12 cellular contexts compared by ENCODE assay signal in genomic region chr6:110518281-110518623, GRCh38. TPM values are rescaled to one million over a fixed set of nuclear protein-coding genes. Genes with fewer than 3 reads are reported as not detected.
DNase-seq lines count a peak whose midpoint lies in the region; ATAC-seq and TF ChIP-seq lines count a peak whose summit lies in the region.
"Had no signal": no experiment of that assay in that cellular context is flagged by ENCODE, and none has a peak within 500 bp of the region (broad histone marks: within the 10 kb centered on the region; RNA-seq: fewer than 3 reads in every experiment).

No MANE protein-coding gene starts in this region.

- H3K4me3 ChIP-seq in BJ (ENCODE audit: low read depth, low read length), result no peak overlapping the region
- no peak overlapping the region for H3K4me3 ChIP-seq in WERI-Rb-1 (ENCODE audit: low read depth, low read length)
- H3K4me3 ChIP-seq in kidney epithelial cell (ENCODE audit: low read depth, low read length), result no peak overlapping the region
- H3K4me3 ChIP-seq: sigmoid colon, uterus had no signal

- CTCF ChIA-PET in BJ (lab: Yijun Ruan, JAX), result interaction anchor here (0.6 to 1.8 kb wide), 9 partner anchors 10 to 1007 kb away, joined by 3 to 17 read pairs (median 3); no protein-coding TSS in a partner anchor
- CTCF ChIA-PET in HEK293T (lab: Yijun Ruan, JAX), result interaction anchor here (0.6 to 1.3 kb wide), 7 partner anchors 10 to 476 kb away, joined by 3 to 5 read pairs (median 4); no protein-coding TSS in a partner anchor

- no peak for DNase-seq in BJ (ENCODE audit: low read depth)
- DNase-seq in HEK293T (ENCODE audit: extremely low spot score), result peak; percentile 76
- DNase-seq in WERI-Rb-1, result no peak
- DNase-seq in kidney epithelial cell (ENCODE audit: low read depth), result no peak
- no peak for DNase-seq in NOMO-1 treated with DMSO at 0.1 percent for 48 hours (lab: John Stamatoyannopoulos, UW; ENCODE audit: unreplicated experiment)
- DNase-seq in globus pallidus (ENCODE audit: low spot score), result no peak
- DNase-seq in retina, result no peak
- DNase-seq: activated B cell treated with CpG ODN at 0.5 μM for 24 hours, sigmoid colon, uterus had no signal

- H3K27ac ChIP-seq in WERI-Rb-1, result no peak overlapping the region
- H3K27ac ChIP-seq: sigmoid colon, uterus had no signal

- POLR2A ChIA-PET in BJ (lab: Charles Lee) (no interaction called here), HEK293T (lab: Yijun Ruan, JAX) (no interaction called here)

- H3K27me3 ChIP-seq in BJ (ENCODE audit: control insufficient read depth, insufficient read depth, low read length) (no peaks in the 10 kb centered on the region), WERI-Rb-1 (ENCODE audit: insufficient read depth, low read depth, severe bottlenecking) (no peaks in the 10 kb centered on the region), kidney epithelial cell (ENCODE audit: control insufficient read depth, insufficient read depth, low read length) (no peaks in the 10 kb centered on the region)
- H3K27me3 ChIP-seq: sigmoid colon, uterus had no signal

- TF ChIP-seq CTCF in BJ (IDR thresholded peaks at IDR 0.05; ENCODE audit: insufficient read depth, low read depth, low read length) (peak; percentile 65), WERI-Rb-1 (IDR thresholded peaks at IDR 0.05; ENCODE audit: low read depth, low read length) (peak; percentile 47; the same call in 1 of the 2 replicates), kidney epithelial cell (IDR thresholded peaks at IDR 0.05; ENCODE audit: insufficient read depth, low read length, poor library complexity, severe bottlenecking) (peak; percentile 59)

- no peaks in the 10 kb centered on the region for H3K9me3 ChIP-seq in WERI-Rb-1 (ENCODE audit: severe bottlenecking)
- H3K9me3 ChIP-seq: sigmoid colon, uterus had no signal

- no peaks in the 10 kb centered on the region for H3K36me3 ChIP-seq in BJ (ENCODE audit: control insufficient read depth, insufficient read depth, low read length)
- no peaks in the 10 kb centered on the region for H3K36me3 ChIP-seq in WERI-Rb-1
- H3K36me3 ChIP-seq in kidney epithelial cell (ENCODE audit: control insufficient read depth, insufficient read depth, low read length), result no peaks in the 10 kb centered on the region
- H3K36me3 ChIP-seq: sigmoid colon, uterus had no signal

- ATAC-seq in GM21526 (IDR thresholded peaks at IDR 0.05; ENCODE audit: low FRiP score, unreplicated experiment), result no peak

TF ChIP-seq in HEK293T, 16 proteins besides CTCF, POLR2A, EP300 and RAD21:
- TF ChIP-seq CTBP1 (IDR thresholded peaks at IDR 0.05; ENCODE audit: borderline replicate concordance), result no peak
- no peak for TF ChIP-seq FOXA1 (IDR thresholded peaks at IDR 0.05)
- no peak for TF ChIP-seq LEF1 (IDR thresholded peaks at IDR 0.05; ENCODE audit: borderline replicate concordance)
- TF ChIP-seq SUZ12 (IDR thresholded peaks at IDR 0.05), result no peak
- no peak for TF ChIP-seq BHLHE40 (IDR thresholded peaks at IDR 0.05; ENCODE audit: borderline replicate concordance)
- no peak for TF ChIP-seq HDGF (IDR thresholded peaks at IDR 0.05; ENCODE audit: borderline replicate concordance)
- no peak for TF ChIP-seq L3MBTL2 (conservative IDR thresholded peaks at IDR 0.05)

RNA-seq across cellular contexts. Expression of gene SLC22A16, which starts 41.8 kb away (rescaled TPM):
- not detected in 2 replicates for polyA plus RNA-seq in BJ (2011; rRNA removed)
- polyA minus RNA-seq in BJ (2011; rRNA and poly(A)+ RNA removed), result not detected in 2 replicates
- total RNA-seq in kidney epithelial cell, result 0.71 TPM in 1 of 2 replicates, not detected in the other
- total RNA-seq: activated B cell treated with CpG ODN at 0.5 μM for 24 hours, HT1080 had no signal
